Comparison of ENCODE assay signal across 9 cellular contexts in the genomic region with DNA sequence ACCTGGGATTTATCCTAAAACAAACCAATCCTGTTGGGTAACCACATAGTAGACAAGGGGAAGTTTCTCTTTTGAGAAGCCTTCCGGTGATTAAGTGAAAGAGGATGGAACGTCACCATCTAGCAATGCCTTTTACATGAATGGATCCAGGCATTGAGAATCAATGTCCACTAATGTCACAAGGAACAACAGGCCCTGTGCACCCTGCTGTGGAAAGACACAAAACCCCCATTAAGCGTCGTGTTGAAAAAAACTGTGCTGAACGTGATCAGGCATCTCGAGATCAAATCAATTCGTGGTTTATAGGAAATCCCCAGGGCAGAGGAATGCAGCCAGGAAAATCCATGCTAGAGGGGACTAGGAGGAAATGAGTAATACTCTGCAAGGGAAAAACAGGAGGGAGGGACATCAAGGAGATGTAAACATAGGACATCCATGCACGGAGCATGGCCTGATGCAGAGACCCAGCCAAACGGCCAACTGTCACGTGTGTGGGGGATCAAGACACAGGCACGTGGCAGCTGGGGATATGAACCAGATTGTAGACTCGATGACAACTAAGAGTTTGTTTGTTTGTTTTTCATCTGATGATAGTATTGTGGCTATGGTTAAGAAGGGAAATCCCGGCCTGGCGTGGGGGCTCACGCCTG. TPM values are rescaled to one million over a fixed set of nuclear protein-coding genes. Genes with fewer than 3 reads are reported as not detected.
DNase-seq lines count a peak whose midpoint lies in the region; ATAC-seq and TF ChIP-seq lines count a peak whose summit lies in the region.
"Had no signal": no experiment of that assay in that cellular context is flagged by ENCODE, and none has a peak within 500 bp of the region (broad histone marks: within the 10 kb centered on the region; RNA-seq: fewer than 3 reads in every experiment).

No MANE protein-coding gene starts in this region.

- H3K27ac ChIP-seq in stomach smooth muscle (ENCODE audit: low read length), result peak overlapping the region; percentile 49

- no peaks in the 10 kb centered on the region for H3K27me3 ChIP-seq in stomach smooth muscle (ENCODE audit: control insufficient read depth in 1 of 2, insufficient read depth in 2 of 2, low read length in 2 of 2)

- POLR2A ChIA-PET in activated CD4-positive, alpha-beta memory T cell treated with anti-CD3 and anti-CD28 coated beads, Interleukin-2, amount 10 ng/mL, durations not matched to agents 7 days and 5 days (lab: Charles Lee), result no interaction called here

- H3K4me1 Mint-ChIP-seq in chondrocyte (ENCODE audit: low read depth), result peaks cover 21% of the 10 kb centered on the region
- peaks cover 7% of the 10 kb centered on the region for H3K4me1 Mint-ChIP-seq in activated CD4-positive, alpha-beta memory T cell treated with anti-CD3 and anti-CD28 coated beads, Interleukin-2, amount 10 ng/mL, durations not matched to agents 7 days and 5 days

- H3K9me3 Mint-ChIP-seq in chondrocyte (ENCODE audit: low read depth), result no peaks in the 10 kb centered on the region
- H3K9me3 Mint-ChIP-seq in activated CD4-positive, alpha-beta memory T cell treated with anti-CD3 and anti-CD28 coated beads, Interleukin-2, amount 10 ng/mL, durations not matched to agents 7 days and 5 days, result no peaks in the 10 kb centered on the region
- H3K9me3 Mint-ChIP-seq: activated B cell treated with CpG ODN at 0.5 μM for 24 hours had no signal

- peak; percentile 92 for DNase-seq in HT1080 (ENCODE audit: low read depth)
- no peak for DNase-seq in chondrocyte (ENCODE audit: low spot score)
- DNase-seq in islet precursor cell, result peak; percentile 56
- no peak for DNase-seq in NCI-H2196 (lab: John Stamatoyannopoulos, UW; ENCODE audit: unreplicated experiment)
- no peak for DNase-seq in activated CD4-positive, alpha-beta memory T cell treated with anti-CD3 and anti-CD28 coated beads, Interleukin-2, amount 10 ng/mL, durations not matched to agents 7 days and 5 days
- DNase-seq: activated B cell treated with CpG ODN at 0.5 μM for 24 hours had no signal

- no peak for ATAC-seq in HG03175 (IDR thresholded peaks at IDR 0.05; ENCODE audit: unreplicated experiment)
- no peak for ATAC-seq in HG02798 (IDR thresholded peaks at IDR 0.05; ENCODE audit: poor library complexity, unreplicated experiment)

- no peak overlapping the region for H3K9ac ChIP-seq in stomach smooth muscle (ENCODE audit: low read length in 2 of 2)

- no peaks in the 10 kb centered on the region for H3K9me3 ChIP-seq in stomach smooth muscle (ENCODE audit: control insufficient read depth in 2 of 2, low read length in 2 of 2)

- H3K36me3 ChIP-seq in stomach smooth muscle (ENCODE audit: control insufficient read depth in 2 of 2, insufficient read depth in 2 of 2, low read length in 2 of 2), result peaks cover 11 to 26% of the 10 kb centered on the region in 2 donors

- peaks cover 4% of the 10 kb centered on the region for H3K4me1 ChIP-seq in stomach smooth muscle (ENCODE audit: control insufficient read depth, insufficient read depth, low read length)

- no peak for TF ChIP-seq CTCF in chondrocyte (IDR thresholded peaks at IDR 0.05)

- H3K27me3 Mint-ChIP-seq in chondrocyte (ENCODE audit: low read depth), result no peaks in the 10 kb centered on the region
- H3K27me3 Mint-ChIP-seq in activated CD4-positive, alpha-beta memory T cell treated with anti-CD3 and anti-CD28 coated beads, Interleukin-2, amount 10 ng/mL, durations not matched to agents 7 days and 5 days, result peaks cover 11% of the 10 kb centered on the region

- H3K4me3 Mint-ChIP-seq in chondrocyte (ENCODE audit: unreplicated experiment), result no peak overlapping the region
- no peak overlapping the region for H3K4me3 Mint-ChIP-seq in activated CD4-positive, alpha-beta memory T cell treated with anti-CD3 and anti-CD28 coated beads, Interleukin-2, amount 10 ng/mL, durations not matched to agents 7 days and 5 days
- H3K4me3 Mint-ChIP-seq: activated B cell treated with CpG ODN at 0.5 μM for 24 hours had no signal

- peaks cover 16% of the 10 kb centered on the region for H3K36me3 Mint-ChIP-seq in chondrocyte (ENCODE audit: low read depth)
- no peaks in the 10 kb centered on the region for H3K36me3 Mint-ChIP-seq in activated CD4-positive, alpha-beta memory T cell treated with anti-CD3 and anti-CD28 coated beads, Interleukin-2, amount 10 ng/mL, durations not matched to agents 7 days and 5 days (ENCODE audit: low read depth)

- CTCF ChIA-PET in activated CD4-positive, alpha-beta memory T cell treated with anti-CD3 and anti-CD28 coated beads, Interleukin-2, amount 10 ng/mL, durations not matched to agents 7 days and 5 days (lab: Charles Lee), result interaction anchor here (1.0 kb wide), 1 partner anchor 59 kb away, joined by 3 read pairs; no protein-coding TSS in a partner anchor

- peak overlapping the region; percentile 73 for H3K27ac Mint-ChIP-seq in chondrocyte (ENCODE audit: unreplicated experiment)
- H3K27ac Mint-ChIP-seq in activated CD4-positive, alpha-beta memory T cell treated with anti-CD3 and anti-CD28 coated beads, Interleukin-2, amount 10 ng/mL, durations not matched to agents 7 days and 5 days, result no peak overlapping the region
- H3K27ac Mint-ChIP-seq: activated B cell treated with CpG ODN at 0.5 μM for 24 hours had no signal

- H3K4me3 ChIP-seq in stomach smooth muscle (ENCODE audit: low read length in 2 of 2), result no peak overlapping the region

RNA-seq across cellular contexts. Expression of a gene that starts 38.6 kb away (rescaled TPM):
- 83.1 and 91.5 TPM in 2 replicates for total RNA-seq in HT1080 (2014; rRNA removed; shearing (Covaris generic))
- 144 and 166 TPM in 2 replicates for polyA plus RNA-seq in HT1080 (2015; cell fraction: cytosol; rRNA removed)
- 436 and 437 TPM in 2 replicates for polyA plus RNA-seq in HT1080 (2015; cell fraction: nucleus; rRNA removed)
- 49.3 to 106 TPM (median 101 TPM) in 3 replicates for total RNA-seq in chondrocyte
- total RNA-seq in activated CD4-positive, alpha-beta memory T cell treated with anti-CD3 and anti-CD28 coated beads, Interleukin-2, amount 10 ng/mL, durations not matched to agents 7 days and 5 days, result 100 to 1,000 TPM; 106 to 121 TPM

Comparison
In these comparisons a context has a peak if more than half of its experiments do, and no peak if none do; other contexts are left out.
1. DNase-seq: peak in HT1080 (single experiment) and islet precursor cell (single experiment); none in chondrocyte (single experiment), NCI-H2196 (single experiment) and activated CD4-positive, alpha-beta memory T cell treated with anti-CD3 and anti-CD28 coated beads, Interleukin-2, amount 10 ng/mL, durations not matched to agents 7 days and 5 days (single experiment).